ENCODE assay signal across 8 cellular contexts in genomic region chr3:72657666-72658065, GRCh38.
DNase-seq lines count a peak whose midpoint lies in the region; ATAC-seq, FAIRE-seq and TF ChIP-seq lines count a peak whose summit lies in the region.

No MANE protein-coding gene starts in this region.

- peaks cover 11% of the 10 kb centered on the region for H3K4me1 Mint-ChIP-seq in glutamatergic neuron (ENCODE audit: low read depth, unreplicated experiment)

- no peak for TF ChIP-seq CTCF in lower leg skin (IDR thresholded peaks at IDR 0.05)
- no peak for TF ChIP-seq CTCF in glutamatergic neuron (IDR thresholded peaks at IDR 0.05; ENCODE audit: partially characterized antibody, unreplicated experiment)

- peak; percentile 59 for ATAC-seq in GM21576 (IDR thresholded peaks at IDR 0.05; ENCODE audit: unreplicated experiment)

- H3K4me3 Mint-ChIP-seq in glutamatergic neuron (ENCODE audit: unreplicated experiment): no peak overlapping the region

- FAIRE-seq in HTR-8/SVneo (lab: Jason Lieb, UNC): no peak

- no peak overlapping the region for H3K27ac Mint-ChIP-seq in glutamatergic neuron (ENCODE audit: unreplicated experiment)

- peaks cover 2% of the 10 kb centered on the region for H3K9me3 Mint-ChIP-seq in glutamatergic neuron (ENCODE audit: unreplicated experiment)

- DNase-seq in NCI-H345 (lab: John Stamatoyannopoulos, UW) (peak; percentile 86), middle frontal gyrus (ENCODE audit: extremely low spot score, low spot score) (no peak), lower leg skin (ENCODE audit: low spot score in 2 of 2) (no peak), glutamatergic neuron (no peak), HTR-8/SVneo (ENCODE audit: insufficient read length, low spot score) (no peak)
- peak; percentile 12 for DNase-seq in activated gamma-delta T cell treated with anti-CD3 and anti-CD28 coated beads, Interleukin-2, amount 50 U/mL, for 16 hours (ENCODE audit: low read depth)
- peak; percentile 11 for DNase-seq in stimulated activated CD8-positive, alpha-beta memory T cell treated with anti-CD3 and anti-CD28 coated beads, Interleukin-12 subunit alpha, Interleukin-12 subunit beta, amount 100 ng/mL, for 24 hours (ENCODE audit: extremely low read depth)

- 44 to 59% methylated on average over 4 of the region's 4 CpGs for WGBS in lower leg skin, 2 donors

- intact Hi-C loops in lower leg skin (cut with DNase I; ENCODE audit: low total_unique reads): loop anchor here (5.0 kb wide), 1 partner anchor 675 kb away; no protein-coding TSS in a partner anchor

- H3K36me3 Mint-ChIP-seq in glutamatergic neuron (ENCODE audit: unreplicated experiment): no peaks in the 10 kb centered on the region

- peaks cover 2% of the 10 kb centered on the region for H3K27me3 Mint-ChIP-seq in glutamatergic neuron (ENCODE audit: unreplicated experiment)

- TF ChIP-seq POLR2A in lower leg skin (IDR thresholded peaks at IDR 0.05): no peak

- H3K4me3 ChIP-seq in lower leg skin (ENCODE audit: low read depth, poor library complexity, severe bottlenecking): no peak overlapping the region

Comparison
In these comparisons a context has a peak if more than half of its experiments do, and no peak if none do; other contexts are left out.
1. DNase-seq: peak in NCI-H345 (single experiment), activated gamma-delta T cell treated with anti-CD3 and anti-CD28 coated beads, Interleukin-2, amount 50 U/mL, for 16 hours (single experiment) and stimulated activated CD8-positive, alpha-beta memory T cell treated with anti-CD3 and anti-CD28 coated beads, Interleukin-12 subunit alpha, Interleukin-12 subunit beta, amount 100 ng/mL, for 24 hours (single experiment); none in middle frontal gyrus (single experiment), lower leg skin (0 of 2), glutamatergic neuron (single experiment) and HTR-8/SVneo (single experiment).